Comparison of ENCODE assay signal across 8 cellular contexts in genomic region chr5:177303121-177303924, GRCh38. TPM values are rescaled to one million over a fixed set of nuclear protein-coding genes. Genes with fewer than 3 reads are reported as not detected.
DNase-seq lines count a peak whose midpoint lies in the region; ATAC-seq and TF ChIP-seq lines count a peak whose summit lies in the region.

A gene with protein sequence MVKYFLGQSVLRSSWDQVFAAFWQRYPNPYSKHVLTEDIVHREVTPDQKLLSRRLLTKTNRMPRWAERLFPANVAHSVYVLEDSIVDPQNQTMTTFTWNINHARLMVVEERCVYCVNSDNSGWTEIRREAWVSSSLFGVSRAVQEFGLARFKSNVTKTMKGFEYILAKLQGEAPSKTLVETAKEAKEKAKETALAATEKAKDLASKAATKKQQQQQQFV (plus strand): TSS chr5:177303799. CDS start chr5:177303986, 187 bp downstream.
Gene RAB24, minus strand, starts transcription at chr5:177303719. Its CDS starts 431 bp downstream, at chr5:177303288.

- TF ChIP-seq EP300 in ovary (IDR thresholded peaks at IDR 0.05) = no peak

- peak within 1 kb of the TSS; percentile 92 to 98 for H3K27ac Mint-ChIP-seq in activated naive CD4-positive, alpha-beta T cell treated with anti-CD3 and anti-CD28 coated beads, Interleukin-2, amount 50 U/mL, for 72 hours
- H3K27ac Mint-ChIP-seq in glutamatergic neuron (ENCODE audit: unreplicated experiment) = peak within 1 kb of the TSS; percentile 90

- H3K36me3 ChIP-seq in ovary (no peaks in the 10 kb centered on the region), thymus (ENCODE audit: control insufficient read depth, insufficient read depth) (peaks cover 24% of the 10 kb centered on the region)

- H3K4me1 Mint-ChIP-seq in glutamatergic neuron (ENCODE audit: low read depth, unreplicated experiment) = peaks cover 20% of the 10 kb centered on the region

- H3K27me3 ChIP-seq in ovary (no peaks in the 10 kb centered on the region), thymus (ENCODE audit: control insufficient read depth, insufficient read depth) (no peaks in the 10 kb centered on the region)

- intact Hi-C loops in ovary (cut with DNase I) = loop anchor here in 3 of 4 donors (10.0 kb wide), 1 partner anchor 189 kb away; no protein-coding TSS in a partner anchor

- no peaks in the 10 kb centered on the region for H3K9me3 ChIP-seq in ovary
- no peaks in the 10 kb centered on the region for H3K9me3 ChIP-seq in thymus (ENCODE audit: control insufficient read depth)

- H3K27ac ChIP-seq in ovary (peak within 1 kb of the TSS; percentile 60 to 64), thymus (ENCODE audit: low read depth) (peak within 1 kb of the TSS; percentile 55)

- 0 to 1% (median 0%) methylated on average over 77 to 100 of the region's 100 CpGs for WGBS in ovary, 3 donors
- WGBS in thymus = under 1% methylated on average over 100 of the region's 100 CpGs

- H3K4me3 ChIP-seq in ovary (peak within 1 kb of the TSS; percentile 90), thymus (ENCODE audit: low read length) (peak within 1 kb of the TSS; percentile 73)

- TF ChIP-seq CTCF in glutamatergic neuron (IDR thresholded peaks at IDR 0.05; ENCODE audit: partially characterized antibody, unreplicated experiment) = peak; percentile 34
- TF ChIP-seq CTCF in ovary (IDR thresholded peaks at IDR 0.05) = peak in 1 of 3 donors; percentile 44

- H3K4me1 ChIP-seq in ovary (ENCODE audit: insufficient read depth) (peaks cover 16% of the 10 kb centered on the region), thymus (ENCODE audit: control insufficient read depth, insufficient read depth, low read length) (peaks cover 29% of the 10 kb centered on the region)

- H3K27me3 Mint-ChIP-seq in glutamatergic neuron (ENCODE audit: unreplicated experiment) = peaks cover 26% of the 10 kb centered on the region

- H3K36me3 Mint-ChIP-seq in activated naive CD4-positive, alpha-beta T cell treated with anti-CD3 and anti-CD28 coated beads, Interleukin-2, amount 50 U/mL, for 72 hours = peaks cover 19 to 33% of the 10 kb centered on the region in 2 donors
- no peaks in the 10 kb centered on the region for H3K36me3 Mint-ChIP-seq in glutamatergic neuron (ENCODE audit: unreplicated experiment)

- ATAC-seq in activated naive CD4-positive, alpha-beta T cell treated with anti-CD3 and anti-CD28 coated beads, Interleukin-2, amount 50 U/mL, for 72 hours = peak; percentile 84 to 85

- H3K4me3 Mint-ChIP-seq in glutamatergic neuron (ENCODE audit: unreplicated experiment) = peak within 1 kb of the TSS; percentile 97

- no peaks in the 10 kb centered on the region for H3K9me3 Mint-ChIP-seq in activated naive CD4-positive, alpha-beta T cell treated with anti-CD3 and anti-CD28 coated beads, Interleukin-2, amount 50 U/mL, for 72 hours
- H3K9me3 Mint-ChIP-seq in glutamatergic neuron (ENCODE audit: unreplicated experiment) = peaks cover 9% of the 10 kb centered on the region

- peak; percentile 29 for TF ChIP-seq POLR2A in ovary (IDR thresholded peaks at IDR 0.05)

- DNase-seq in GDM1 (lab: John Stamatoyannopoulos, UW) (peak; percentile 76), GOT3 (lab: John Stamatoyannopoulos, UW) (peak; percentile 78), M059J (ENCODE audit: low read depth) (peak; percentile 78), SKM-1 treated with dmso at 0.1 percent for 144 hours (lab: John Stamatoyannopoulos, UW; ENCODE audit: unreplicated experiment) (peak; percentile 66), glutamatergic neuron (peak; percentile 97), ovary (peak; percentile 80 to 93 (median 88))
- peak; percentile 90 to 92 for DNase-seq in activated naive CD4-positive, alpha-beta T cell treated with anti-CD3 and anti-CD28 coated beads, Interleukin-2, amount 50 U/mL, for 72 hours (ENCODE audit: low spot score in 2 of 2)

RNA-seq across cellular contexts. Expression of the first gene that starts in this region (rescaled TPM):
- 238 and 249 TPM in 2 replicates for total RNA-seq in M059J (2014; rRNA removed; shearing (Covaris generic))
- total RNA-seq in activated naive CD4-positive, alpha-beta T cell treated with anti-CD3 and anti-CD28 coated beads, Interleukin-2, amount 50 U/mL, for 72 hours = 100 to 1,000 TPM; 161 to 206 TPM
- total RNA-seq in glutamatergic neuron (ENCODE audit: unreplicated experiment) (88.2 TPM), ovary (10 to 100 TPM; 42.8 to 96.8 (median 74.6) TPM)
- polyA plus RNA-seq in ovary (10 to 100 TPM; 65.0 to 77.6 TPM), thymus (79.1 TPM)

RNA-seq across cellular contexts. Expression of gene RAB24, which starts in this region (rescaled TPM):
- total RNA-seq in M059J (2014; rRNA removed; shearing (Covaris generic)) = 8.2 and 17.0 TPM in 2 replicates
- 10 to 100 TPM; 14.8 to 21.5 TPM for total RNA-seq in activated naive CD4-positive, alpha-beta T cell treated with anti-CD3 and anti-CD28 coated beads, Interleukin-2, amount 50 U/mL, for 72 hours
- 13.5 TPM for total RNA-seq in glutamatergic neuron (ENCODE audit: unreplicated experiment)
- 10 to 100 TPM; 23.3 to 40.4 (median 26.8) TPM for total RNA-seq in ovary
- polyA plus RNA-seq in ovary = 10 to 100 TPM; 17.0 to 40.4 TPM
- 82.8 TPM for polyA plus RNA-seq in thymus

Comparison
In these comparisons a context has a peak if more than half of its experiments do, and no peak if none do; other contexts are left out.
1. Peak in every context shown above with its lines: DNase-seq, ATAC-seq, H3K4me3 ChIP-seq and H3K27ac ChIP-seq.